ENCODE assay signal across 8 cellular contexts in genomic region chr14:106691601-106692291, GRCh38.
DNase-seq lines count a peak whose midpoint lies in the region; ATAC-seq and TF ChIP-seq lines count a peak whose summit lies in the region.

No MANE protein-coding gene starts in this region.

- H3K9ac ChIP-seq in colonic mucosa (ENCODE audit: low read depth in 2 of 2, low read length in 2 of 2): no peak overlapping the region

- no peaks in the 10 kb centered on the region for H3K4me1 ChIP-seq in colonic mucosa

- DNase-seq in colonic mucosa: peak; percentile 30
- peak; percentile 92 to 94 for DNase-seq in stimulated activated CD4-positive, alpha-beta T cell treated with anti-CD3 and anti-CD28 coated beads, Interleukin-2, amount 100 ng/mL, for 48 hours
- DNase-seq in foreskin fibroblast: no peak
- no peak for DNase-seq in ecto neural progenitor cell (ENCODE audit: low spot score)

- intact Hi-C loops in colonic mucosa (cut with DNase I): no loop called here

- H3K27ac ChIP-seq in 22Rv1 (no peak overlapping the region), VCaP (no peak overlapping the region), colonic mucosa (no peak overlapping the region)

- ATAC-seq in GM18868 (IDR thresholded peaks at IDR 0.05; ENCODE audit: unreplicated experiment): peak; percentile 80
- ATAC-seq in HG03097 (IDR thresholded peaks at IDR 0.05; ENCODE audit: low FRiP score, unreplicated experiment): peak; percentile 58

- no peaks in the 10 kb centered on the region for H3K27me3 ChIP-seq in colonic mucosa

- TF ChIP-seq CTCF in 22Rv1 (IDR thresholded peaks at IDR 0.05): peak; percentile 77
- TF ChIP-seq CTCF in VCaP (conservative IDR thresholded peaks at IDR 0.05): peak; percentile 43
- no peak for TF ChIP-seq CTCF in colonic mucosa (IDR thresholded peaks at IDR 0.05)
- no peak for TF ChIP-seq CTCF in foreskin fibroblast (IDR thresholded peaks at IDR 0.05; ENCODE audit: low read depth, low read length)

- no peaks in the 10 kb centered on the region for H3K36me3 ChIP-seq in colonic mucosa

- H3K4me3 ChIP-seq in colonic mucosa (no peak overlapping the region), foreskin fibroblast (ENCODE audit: low read depth in 1 of 2, low read length in 2 of 2) (no peak overlapping the region)

- H3K9me3 ChIP-seq in colonic mucosa: no peaks in the 10 kb centered on the region

Comparison
In these comparisons a context has a peak if more than half of its experiments do, and no peak if none do; other contexts are left out.
1. CTCF ChIP-seq: peak in 22Rv1 (single experiment) and VCaP (single experiment); none in colonic mucosa (single experiment) and foreskin fibroblast (single experiment).
2. DNase-seq: peak in colonic mucosa (single experiment) and stimulated activated CD4-positive, alpha-beta T cell treated with anti-CD3 and anti-CD28 coated beads, Interleukin-2, amount 100 ng/mL, for 48 hours (2 of 2); none in foreskin fibroblast (0 of 2) and ecto neural progenitor cell (single experiment).